ENCODE assay signal across 1 cellular context in the genomic region with DNA sequence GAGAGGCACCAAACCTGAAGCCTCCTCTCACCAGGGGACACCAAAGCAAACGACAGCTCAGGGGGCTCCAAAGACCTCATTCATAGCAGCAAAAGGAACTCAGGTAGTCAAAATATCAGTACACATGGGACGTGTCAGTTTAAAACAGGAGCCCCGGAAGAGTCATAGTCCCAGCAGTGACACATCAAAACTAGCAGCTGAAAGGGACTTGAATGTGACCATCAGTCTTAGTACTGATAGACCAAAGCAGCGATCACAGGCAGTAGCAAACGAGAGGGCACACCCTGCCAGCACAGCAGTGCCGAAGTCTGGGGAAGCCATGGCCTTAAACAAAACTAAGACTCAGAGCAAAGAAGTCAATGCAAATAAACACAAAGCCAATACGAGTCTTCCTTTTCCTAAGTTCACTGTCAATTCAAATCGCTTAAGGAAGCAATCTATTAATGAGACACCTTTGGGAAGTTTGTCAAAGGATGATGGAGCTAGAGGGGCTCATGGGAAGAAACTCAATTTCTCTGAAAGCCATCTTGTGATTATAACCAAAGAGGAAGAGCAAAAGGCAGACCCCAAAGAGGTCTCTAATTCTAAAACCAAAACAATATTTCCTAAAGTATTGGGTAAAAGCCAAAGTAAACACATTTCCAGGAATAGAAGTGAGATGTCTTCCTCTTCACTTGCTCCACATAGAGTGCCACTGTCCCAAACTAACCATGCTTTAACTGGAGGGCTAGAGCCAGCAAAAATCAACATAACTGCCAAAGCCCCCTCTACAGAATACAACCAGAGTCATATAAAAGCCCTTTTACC.
TF ChIP-seq lines count a peak whose summit lies in the region.

No MANE protein-coding gene starts in this region.

TF ChIP-seq in K562, 482 proteins besides CTCF, POLR2A, EP300 and RAD21 (continued from another document and continues in another):
- no peak for TF ChIP-seq ZNF589 (CRISPR knock-in tag; IDR thresholded peaks at IDR 0.05; ENCODE audit: low read depth)
- TF ChIP-seq RBM22 (IDR thresholded peaks at IDR 0.05; ENCODE audit: low read depth, low read length, poor library complexity, severe bottlenecking) = no peak
- TF ChIP-seq TAF1 (IDR thresholded peaks at IDR 0.05; ENCODE audit: control insufficient read depth, extremely low read depth, insufficient read depth, low read length, severe bottlenecking) = peak; percentile 91
- no peak for TF ChIP-seq ZNF143 (CRISPR knock-in tag; IDR thresholded peaks at IDR 0.05)
- TF ChIP-seq ZEB2 (IDR thresholded peaks at IDR 0.05) = peak; percentile 28; the same call in 1 of the 2 replicates
- TF ChIP-seq ZNF584 (CRISPR knock-in tag; IDR thresholded peaks at IDR 0.05; ENCODE audit: low read depth) = 0 out of 2 replicates have a peak, but pooled peaks have one; percentile 59
- TF ChIP-seq, protein P1, sequence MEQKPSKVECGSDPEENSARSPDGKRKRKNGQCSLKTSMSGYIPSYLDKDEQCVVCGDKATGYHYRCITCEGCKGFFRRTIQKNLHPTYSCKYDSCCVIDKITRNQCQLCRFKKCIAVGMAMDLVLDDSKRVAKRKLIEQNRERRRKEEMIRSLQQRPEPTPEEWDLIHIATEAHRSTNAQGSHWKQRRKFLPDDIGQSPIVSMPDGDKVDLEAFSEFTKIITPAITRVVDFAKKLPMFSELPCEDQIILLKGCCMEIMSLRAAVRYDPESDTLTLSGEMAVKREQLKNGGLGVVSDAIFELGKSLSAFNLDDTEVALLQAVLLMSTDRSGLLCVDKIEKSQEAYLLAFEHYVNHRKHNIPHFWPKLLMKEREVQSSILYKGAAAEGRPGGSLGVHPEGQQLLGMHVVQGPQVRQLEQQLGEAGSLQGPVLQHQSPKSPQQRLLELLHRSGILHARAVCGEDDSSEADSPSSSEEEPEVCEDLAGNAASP (IDR thresholded peaks at IDR 0.05) = no peak
- no peak; the same call in 1 of the 2 replicates for TF ChIP-seq ZNF707 (CRISPR knock-in tag; conservative IDR thresholded peaks at IDR 0.05)
- TF ChIP-seq SIN3B (IDR thresholded peaks at IDR 0.05; ENCODE audit: low read depth) = no peak
- peak; percentile 57 to 65; a peak in 2 of 4 replicates for TF ChIP-seq FOXA3 (CRISPR knock-in tag; conservative IDR thresholded peaks at IDR 0.05 in 1 of 2, IDR thresholded peaks at IDR 0.05 in 1 of 2)
- no peak for TF ChIP-seq RBM25 (IDR thresholded peaks at IDR 0.05; ENCODE audit: low read depth, low read length, severe bottlenecking)
- TF ChIP-seq MAFG (tag; conservative IDR thresholded peaks at IDR 0.05) = peak; percentile 89
- no peak for TF ChIP-seq COPS2 (conservative IDR thresholded peaks at IDR 0.05)
- no peak for TF ChIP-seq CAMTA2 (CRISPR knock-in tag; conservative IDR thresholded peaks at IDR 0.05)
- TF ChIP-seq ARHGAP35 (IDR thresholded peaks at IDR 0.05; ENCODE audit: partially characterized antibody) = no peak
- TF ChIP-seq ETS2 (tag; IDR thresholded peaks at IDR 0.05; ENCODE audit: borderline replicate concordance, poor library complexity, severe bottlenecking) = no peak
- no peak for TF ChIP-seq ASH1L (IDR thresholded peaks at IDR 0.05; ENCODE audit: borderline replicate concordance, low read depth, partially characterized antibody)
- TF ChIP-seq, protein P2, sequence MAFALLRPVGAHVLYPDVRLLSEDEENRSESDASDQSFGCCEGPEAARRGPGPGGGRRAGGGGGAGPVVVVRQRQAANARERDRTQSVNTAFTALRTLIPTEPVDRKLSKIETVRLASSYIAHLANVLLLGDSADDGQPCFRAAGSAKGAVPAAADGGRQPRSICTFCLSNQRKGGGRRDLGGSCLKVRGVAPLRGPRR (CRISPR knock-in tag; IDR thresholded peaks at IDR 0.05) = no peak
- no peak for TF ChIP-seq ZFPM2 (CRISPR knock-in tag; IDR thresholded peaks at IDR 0.05)
- no peak for TF ChIP-seq GTF2A2 (tag; IDR thresholded peaks at IDR 0.05)
- no peak for TF ChIP-seq MED1 (CRISPR knock-in tag; IDR thresholded peaks at IDR 0.05; ENCODE audit: borderline replicate concordance)
- TF ChIP-seq, protein P3, sequence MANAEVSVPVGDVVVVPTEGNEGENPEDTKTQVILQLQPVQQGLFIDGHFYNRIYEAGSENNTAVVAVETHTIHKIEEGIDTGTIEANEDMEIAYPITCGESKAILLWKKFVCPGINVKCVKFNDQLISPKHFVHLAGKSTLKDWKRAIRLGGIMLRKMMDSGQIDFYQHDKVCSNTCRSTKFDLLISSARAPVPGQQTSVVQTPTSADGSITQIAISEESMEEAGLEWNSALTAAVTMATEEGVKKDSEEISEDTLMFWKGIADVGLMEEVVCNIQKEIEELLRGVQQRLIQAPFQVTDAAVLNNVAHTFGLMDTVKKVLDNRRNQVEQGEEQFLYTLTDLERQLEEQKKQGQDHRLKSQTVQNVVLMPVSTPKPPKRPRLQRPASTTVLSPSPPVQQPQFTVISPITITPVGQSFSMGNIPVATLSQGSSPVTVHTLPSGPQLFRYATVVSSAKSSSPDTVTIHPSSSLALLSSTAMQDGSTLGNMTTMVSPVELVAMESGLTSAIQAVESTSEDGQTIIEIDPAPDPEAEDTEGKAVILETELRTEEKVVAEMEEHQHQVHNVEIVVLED (CRISPR knock-in tag; IDR thresholded peaks at IDR 0.05) = no peak
- peak; percentile 58 to 66; a peak in 2 of 4 replicates for TF ChIP-seq FOXK2 (conservative IDR thresholded peaks at IDR 0.05 in 1 of 2, IDR thresholded peaks at IDR 0.05 in 1 of 2; ENCODE audit: low read depth in 2 of 2)
- TF ChIP-seq, protein P4, sequence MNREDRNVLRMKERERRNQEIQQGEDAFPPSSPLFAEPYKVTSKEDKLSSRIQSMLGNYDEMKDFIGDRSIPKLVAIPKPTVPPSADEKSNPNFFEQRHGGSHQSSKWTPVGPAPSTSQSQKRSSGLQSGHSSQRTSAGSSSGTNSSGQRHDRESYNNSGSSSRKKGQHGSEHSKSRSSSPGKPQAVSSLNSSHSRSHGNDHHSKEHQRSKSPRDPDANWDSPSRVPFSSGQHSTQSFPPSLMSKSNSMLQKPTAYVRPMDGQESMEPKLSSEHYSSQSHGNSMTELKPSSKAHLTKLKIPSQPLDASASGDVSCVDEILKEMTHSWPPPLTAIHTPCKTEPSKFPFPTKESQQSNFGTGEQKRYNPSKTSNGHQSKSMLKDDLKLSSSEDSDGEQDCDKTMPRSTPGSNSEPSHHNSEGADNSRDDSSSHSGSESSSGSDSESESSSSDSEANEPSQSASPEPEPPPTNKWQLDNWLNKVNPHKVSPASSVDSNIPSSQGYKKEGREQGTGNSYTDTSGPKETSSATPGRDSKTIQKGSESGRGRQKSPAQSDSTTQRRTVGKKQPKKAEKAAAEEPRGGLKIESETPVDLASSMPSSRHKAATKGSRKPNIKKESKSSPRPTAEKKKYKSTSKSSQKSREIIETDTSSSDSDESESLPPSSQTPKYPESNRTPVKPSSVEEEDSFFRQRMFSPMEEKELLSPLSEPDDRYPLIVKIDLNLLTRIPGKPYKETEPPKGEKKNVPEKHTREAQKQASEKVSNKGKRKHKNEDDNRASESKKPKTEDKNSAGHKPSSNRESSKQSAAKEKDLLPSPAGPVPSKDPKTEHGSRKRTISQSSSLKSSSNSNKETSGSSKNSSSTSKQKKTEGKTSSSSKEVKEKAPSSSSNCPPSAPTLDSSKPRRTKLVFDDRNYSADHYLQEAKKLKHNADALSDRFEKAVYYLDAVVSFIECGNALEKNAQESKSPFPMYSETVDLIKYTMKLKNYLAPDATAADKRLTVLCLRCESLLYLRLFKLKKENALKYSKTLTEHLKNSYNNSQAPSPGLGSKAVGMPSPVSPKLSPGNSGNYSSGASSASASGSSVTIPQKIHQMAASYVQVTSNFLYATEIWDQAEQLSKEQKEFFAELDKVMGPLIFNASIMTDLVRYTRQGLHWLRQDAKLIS (CRISPR knock-in tag; IDR thresholded peaks at IDR 0.05) = 0 out of 2 replicates have a peak, but pooled peaks have one; percentile 6
- TF ChIP-seq, protein P5, sequence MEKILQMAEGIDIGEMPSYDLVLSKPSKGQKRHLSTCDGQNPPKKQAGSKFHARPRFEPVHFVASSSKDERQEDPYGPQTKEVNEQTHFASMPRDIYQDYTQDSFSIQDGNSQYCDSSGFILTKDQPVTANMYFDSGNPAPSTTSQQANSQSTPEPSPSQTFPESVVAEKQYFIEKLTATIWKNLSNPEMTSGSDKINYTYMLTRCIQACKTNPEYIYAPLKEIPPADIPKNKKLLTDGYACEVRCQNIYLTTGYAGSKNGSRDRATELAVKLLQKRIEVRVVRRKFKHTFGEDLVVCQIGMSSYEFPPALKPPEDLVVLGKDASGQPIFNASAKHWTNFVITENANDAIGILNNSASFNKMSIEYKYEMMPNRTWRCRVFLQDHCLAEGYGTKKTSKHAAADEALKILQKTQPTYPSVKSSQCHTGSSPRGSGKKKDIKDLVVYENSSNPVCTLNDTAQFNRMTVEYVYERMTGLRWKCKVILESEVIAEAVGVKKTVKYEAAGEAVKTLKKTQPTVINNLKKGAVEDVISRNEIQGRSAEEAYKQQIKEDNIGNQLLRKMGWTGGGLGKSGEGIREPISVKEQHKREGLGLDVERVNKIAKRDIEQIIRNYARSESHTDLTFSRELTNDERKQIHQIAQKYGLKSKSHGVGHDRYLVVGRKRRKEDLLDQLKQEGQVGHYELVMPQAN (IDR thresholded peaks at IDR 0.05; ENCODE audit: borderline replicate concordance) = no peak; the same call in 1 of the 2 replicates
- TF ChIP-seq SAFB (IDR thresholded peaks at IDR 0.05; ENCODE audit: borderline replicate concordance, low read depth, low read length) = no peak
- TF ChIP-seq ZNF311 (CRISPR knock-in tag; IDR thresholded peaks at IDR 0.05) = no peak
- no peak for TF ChIP-seq STAT5B (CRISPR knock-in tag; IDR thresholded peaks at IDR 0.05)
- TF ChIP-seq ZNF668 (CRISPR knock-in tag; IDR thresholded peaks at IDR 0.05) = no peak; the same call in 1 of the 2 replicates
- TF ChIP-seq, protein P6, sequence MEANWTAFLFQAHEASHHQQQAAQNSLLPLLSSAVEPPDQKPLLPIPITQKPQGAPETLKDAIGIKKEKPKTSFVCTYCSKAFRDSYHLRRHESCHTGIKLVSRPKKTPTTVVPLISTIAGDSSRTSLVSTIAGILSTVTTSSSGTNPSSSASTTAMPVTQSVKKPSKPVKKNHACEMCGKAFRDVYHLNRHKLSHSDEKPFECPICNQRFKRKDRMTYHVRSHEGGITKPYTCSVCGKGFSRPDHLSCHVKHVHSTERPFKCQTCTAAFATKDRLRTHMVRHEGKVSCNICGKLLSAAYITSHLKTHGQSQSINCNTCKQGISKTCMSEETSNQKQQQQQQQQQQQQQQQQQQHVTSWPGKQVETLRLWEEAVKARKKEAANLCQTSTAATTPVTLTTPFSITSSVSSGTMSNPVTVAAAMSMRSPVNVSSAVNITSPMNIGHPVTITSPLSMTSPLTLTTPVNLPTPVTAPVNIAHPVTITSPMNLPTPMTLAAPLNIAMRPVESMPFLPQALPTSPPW (CRISPR knock-in tag; IDR thresholded peaks at IDR 0.05) = no peak; the same call in 1 of the 2 replicates
- TF ChIP-seq ZKSCAN1 (IDR thresholded peaks at IDR 0.05; ENCODE audit: low read depth, low read length) = no peak
- peak; percentile 28; the same call in 1 of the 2 replicates for TF ChIP-seq RNF2 (IDR thresholded peaks at IDR 0.05)
- no peak for TF ChIP-seq TCF7 (IDR thresholded peaks at IDR 0.05; ENCODE audit: borderline replicate concordance)
- no peak for TF ChIP-seq SMARCB1 (IDR thresholded peaks at IDR 0.05; ENCODE audit: insufficient read length, low read depth)
- no peak for TF ChIP-seq KAT8 (IDR thresholded peaks at IDR 0.05; ENCODE audit: low read depth)
- no peak for TF ChIP-seq ZNF146 (CRISPR knock-in tag; IDR thresholded peaks at IDR 0.05; ENCODE audit: unreplicated experiment)
- TF ChIP-seq, protein P7, sequence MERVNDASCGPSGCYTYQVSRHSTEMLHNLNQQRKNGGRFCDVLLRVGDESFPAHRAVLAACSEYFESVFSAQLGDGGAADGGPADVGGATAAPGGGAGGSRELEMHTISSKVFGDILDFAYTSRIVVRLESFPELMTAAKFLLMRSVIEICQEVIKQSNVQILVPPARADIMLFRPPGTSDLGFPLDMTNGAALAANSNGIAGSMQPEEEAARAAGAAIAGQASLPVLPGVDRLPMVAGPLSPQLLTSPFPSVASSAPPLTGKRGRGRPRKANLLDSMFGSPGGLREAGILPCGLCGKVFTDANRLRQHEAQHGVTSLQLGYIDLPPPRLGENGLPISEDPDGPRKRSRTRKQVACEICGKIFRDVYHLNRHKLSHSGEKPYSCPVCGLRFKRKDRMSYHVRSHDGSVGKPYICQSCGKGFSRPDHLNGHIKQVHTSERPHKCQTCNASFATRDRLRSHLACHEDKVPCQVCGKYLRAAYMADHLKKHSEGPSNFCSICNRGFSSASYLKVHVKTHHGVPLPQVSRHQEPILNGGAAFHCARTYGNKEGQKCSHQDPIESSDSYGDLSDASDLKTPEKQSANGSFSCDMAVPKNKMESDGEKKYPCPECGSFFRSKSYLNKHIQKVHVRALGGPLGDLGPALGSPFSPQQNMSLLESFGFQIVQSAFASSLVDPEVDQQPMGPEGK (CRISPR knock-in tag; IDR thresholded peaks at IDR 0.05; ENCODE audit: borderline replicate concordance) = no peak
- TF ChIP-seq ZNF75A (CRISPR knock-in tag; IDR thresholded peaks at IDR 0.05) = no peak
- TF ChIP-seq NBN (IDR thresholded peaks at IDR 0.05; ENCODE audit: low read depth) = peak; percentile 73
- no peak for TF ChIP-seq EP400 (IDR thresholded peaks at IDR 0.05)
- TF ChIP-seq, protein P8, sequence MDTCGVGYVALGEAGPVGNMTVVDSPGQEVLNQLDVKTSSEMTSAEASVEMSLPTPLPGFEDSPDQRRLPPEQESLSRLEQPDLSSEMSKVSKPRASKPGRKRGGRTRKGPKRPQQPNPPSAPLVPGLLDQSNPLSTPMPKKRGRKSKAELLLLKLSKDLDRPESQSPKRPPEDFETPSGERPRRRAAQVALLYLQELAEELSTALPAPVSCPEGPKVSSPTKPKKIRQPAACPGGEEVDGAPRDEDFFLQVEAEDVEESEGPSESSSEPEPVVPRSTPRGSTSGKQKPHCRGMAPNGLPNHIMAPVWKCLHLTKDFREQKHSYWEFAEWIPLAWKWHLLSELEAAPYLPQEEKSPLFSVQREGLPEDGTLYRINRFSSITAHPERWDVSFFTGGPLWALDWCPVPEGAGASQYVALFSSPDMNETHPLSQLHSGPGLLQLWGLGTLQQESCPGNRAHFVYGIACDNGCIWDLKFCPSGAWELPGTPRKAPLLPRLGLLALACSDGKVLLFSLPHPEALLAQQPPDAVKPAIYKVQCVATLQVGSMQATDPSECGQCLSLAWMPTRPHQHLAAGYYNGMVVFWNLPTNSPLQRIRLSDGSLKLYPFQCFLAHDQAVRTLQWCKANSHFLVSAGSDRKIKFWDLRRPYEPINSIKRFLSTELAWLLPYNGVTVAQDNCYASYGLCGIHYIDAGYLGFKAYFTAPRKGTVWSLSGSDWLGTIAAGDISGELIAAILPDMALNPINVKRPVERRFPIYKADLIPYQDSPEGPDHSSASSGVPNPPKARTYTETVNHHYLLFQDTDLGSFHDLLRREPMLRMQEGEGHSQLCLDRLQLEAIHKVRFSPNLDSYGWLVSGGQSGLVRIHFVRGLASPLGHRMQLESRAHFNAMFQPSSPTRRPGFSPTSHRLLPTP (IDR thresholded peaks at IDR 0.05; ENCODE audit: borderline replicate concordance, extremely low read depth, insufficient read length) = no peak
- TF ChIP-seq, protein P9, sequence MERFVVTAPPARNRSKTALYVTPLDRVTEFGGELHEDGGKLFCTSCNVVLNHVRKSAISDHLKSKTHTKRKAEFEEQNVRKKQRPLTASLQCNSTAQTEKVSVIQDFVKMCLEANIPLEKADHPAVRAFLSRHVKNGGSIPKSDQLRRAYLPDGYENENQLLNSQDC (CRISPR knock-in tag; IDR thresholded peaks at IDR 0.05) = no peak
- no peak for TF ChIP-seq MCM7 (IDR thresholded peaks at IDR 0.05)
- TF ChIP-seq TCFL5 (CRISPR knock-in tag; conservative IDR thresholded peaks at IDR 0.05) = no peak
- TF ChIP-seq TEAD1 (CRISPR knock-in tag; IDR thresholded peaks at IDR 0.05) = peak in 1 of 2 experiments; percentile 44; a peak in 2 of 4 replicates
- TF ChIP-seq NUFIP1 (IDR thresholded peaks at IDR 0.05; ENCODE audit: partially characterized antibody) = no peak
- no peak for TF ChIP-seq CC2D1A (IDR thresholded peaks at IDR 0.05)
- no peak for TF ChIP-seq BDP1 (IDR thresholded peaks at IDR 0.05; ENCODE audit: insufficient read depth, insufficient read length)
- no peak for TF ChIP-seq ZNF224 (CRISPR knock-in tag; IDR thresholded peaks at IDR 0.05)
